In genomic region chr1:93347319-93347899, GRCh38 we compare ENCODE assay signal across 9 cellular contexts. TPM values are rescaled to one million over a fixed set of nuclear protein-coding genes. Genes with fewer than 3 reads are reported as not detected.
A peak's percentile ranks its signal among the peaks of the same experiment; 100 is the strongest.
DNase-seq lines count a peak whose midpoint lies in the region; ATAC-seq, FAIRE-seq and TF ChIP-seq lines count a peak whose summit lies in the region.
"Had no signal": no experiment of that assay in that cellular context is flagged by ENCODE, and none has a peak within 500 bp of the region (broad histone marks: within the 10 kb centered on the region; RNA-seq: fewer than 3 reads in every experiment).

No MANE protein-coding gene starts in this region.

- H3K4me1 ChIP-seq in breast epithelium: peaks cover 0 to 3% of the 10 kb centered on the region in 2 donors

- H3K27me3 Mint-ChIP-seq in stimulated activated naive CD8-positive, alpha-beta T cell treated with anti-CD3 and anti-CD28 coated beads, Interleukin-15, Interleukin-2, amounts not matched to agents 100 ng/mL and 50 ng/mL, for 24 hours: no peaks in the 10 kb centered on the region
- no peaks in the 10 kb centered on the region for H3K27me3 Mint-ChIP-seq in mesothelial cell of epicardium (ENCODE audit: low read depth)

- no peak for DNase-seq in stimulated activated naive CD8-positive, alpha-beta T cell treated with anti-CD3 and anti-CD28 coated beads, Interleukin-15, Interleukin-2, amounts not matched to agents 100 U/mL and 50 U/mL, for 24 hours
- no peak for DNase-seq in breast epithelium (ENCODE audit: low spot score in 2 of 2)
- no peak for DNase-seq in mesothelial cell of epicardium (ENCODE audit: low spot score in 2 of 2, unreplicated experiment in 2 of 2)
- DNase-seq in RPMI8226: no peak
- no peak for DNase-seq in germinal center (ENCODE audit: low spot score)
- no peak for DNase-seq in GM12891 (ENCODE audit: insufficient read length, low spot score)
- DNase-seq: SIG-M5 had no signal

- TF ChIP-seq CTCF in breast epithelium (IDR thresholded peaks at IDR 0.05): no peak
- no peak for TF ChIP-seq CTCF in mesothelial cell of epicardium (IDR thresholded peaks at IDR 0.05; ENCODE audit: unreplicated experiment)

- H3K4me3 Mint-ChIP-seq in stimulated activated naive CD8-positive, alpha-beta T cell treated with anti-CD3 and anti-CD28 coated beads, Interleukin-15, Interleukin-2, amounts not matched to agents 100 ng/mL and 50 ng/mL, for 24 hours: peak overlapping the region; percentile 98
- peak overlapping the region; percentile 97 for H3K4me3 Mint-ChIP-seq in mesothelial cell of epicardium

- H3K9me3 ChIP-seq in breast epithelium: no peaks in the 10 kb centered on the region

- H3K36me3 Mint-ChIP-seq in stimulated activated naive CD8-positive, alpha-beta T cell treated with anti-CD3 and anti-CD28 coated beads, Interleukin-15, Interleukin-2, amounts not matched to agents 100 ng/mL and 50 ng/mL, for 24 hours (ENCODE audit: low read depth): peaks cover 46% of the 10 kb centered on the region
- no peaks in the 10 kb centered on the region for H3K36me3 Mint-ChIP-seq in mesothelial cell of epicardium

- peak overlapping the region in 1 of 2 donors; percentile 93 for H3K27ac ChIP-seq in breast epithelium

- no peak for ATAC-seq in stimulated activated naive CD8-positive, alpha-beta T cell treated with anti-CD3 and anti-CD28 coated beads, Interleukin-15, Interleukin-2, amounts not matched to agents 100 U/mL and 50 U/mL, for 24 hours
- no peak for ATAC-seq in GM19452 (IDR thresholded peaks at IDR 0.05; ENCODE audit: unreplicated experiment)

- no peaks in the 10 kb centered on the region for H3K36me3 ChIP-seq in breast epithelium

- H3K27me3 ChIP-seq in breast epithelium: no peaks in the 10 kb centered on the region

- TF ChIP-seq POLR2A in breast epithelium (IDR thresholded peaks at IDR 0.05) (no peak), GM12891 (IDR thresholded peaks at IDR 0.05; ENCODE audit: low read depth, low read length) (no peak)

- intact Hi-C loops in breast epithelium (cut with DNase I; ENCODE audit: low total_unique reads): loop anchor here (10.0 kb wide), 1 partner anchor 97 kb away; the partner anchor contains the start of gene FNBP1L

- peak overlapping the region; percentile 94 for H3K27ac Mint-ChIP-seq in stimulated activated naive CD8-positive, alpha-beta T cell treated with anti-CD3 and anti-CD28 coated beads, Interleukin-15, Interleukin-2, amounts not matched to agents 100 ng/mL and 50 ng/mL, for 24 hours
- H3K27ac Mint-ChIP-seq in mesothelial cell of epicardium: peak overlapping the region; percentile 96

- peak overlapping the region; percentile 87 to 94 (median 92) for H3K4me3 ChIP-seq in breast epithelium

- no peaks in the 10 kb centered on the region for H3K9me3 Mint-ChIP-seq in stimulated activated naive CD8-positive, alpha-beta T cell treated with anti-CD3 and anti-CD28 coated beads, Interleukin-15, Interleukin-2, amounts not matched to agents 100 ng/mL and 50 ng/mL, for 24 hours
- H3K9me3 Mint-ChIP-seq in mesothelial cell of epicardium: no peaks in the 10 kb centered on the region

- peaks cover 46% of the 10 kb centered on the region for H3K4me1 Mint-ChIP-seq in stimulated activated naive CD8-positive, alpha-beta T cell treated with anti-CD3 and anti-CD28 coated beads, Interleukin-15, Interleukin-2, amounts not matched to agents 100 ng/mL and 50 ng/mL, for 24 hours (ENCODE audit: low read depth)
- H3K4me1 Mint-ChIP-seq in mesothelial cell of epicardium: peaks cover 38% of the 10 kb centered on the region

- no peak for FAIRE-seq in GM12891 (lab: Jason Lieb, UNC)

TF ChIP-seq in GM12891, 5 proteins besides CTCF, POLR2A, EP300 and RAD21:
- TF ChIP-seq POLR2AphosphoS5 (IDR thresholded peaks at IDR 0.05; ENCODE audit: low read depth, low read length): no peak
- TF ChIP-seq PAX5 (IDR thresholded peaks at IDR 0.05; ENCODE audit: insufficient read depth, low read length, severe bottlenecking): no peak
- TF ChIP-seq SPI1 (IDR thresholded peaks at IDR 0.05; ENCODE audit: low read depth, low read length): no peak
- TF ChIP-seq POU2F2 (IDR thresholded peaks at IDR 0.05; ENCODE audit: low read depth, low read length): no peak
- no peak for TF ChIP-seq TAF1 (IDR thresholded peaks at IDR 0.05; ENCODE audit: low read depth, low read length)
TF ChIP-seq in GM12891: peak in this region for 0.

RNA-seq across cellular contexts. Expression of gene DR1, which starts 1.7 kb away (rescaled TPM):
- total RNA-seq in breast epithelium: 10 to 100 TPM; 23.6 to 33.1 (median 31.0) TPM
- 36.8 to 38.7 TPM (median 37.7 TPM) in 3 replicates for total RNA-seq in mesothelial cell of epicardium
- polyA plus RNA-seq in GM12891 (2012; ENCODE audit: low read depth, missing spikeins): 28.8 TPM
